1 cellular context compared by ENCODE assay signal in genomic region chr1:27394282-27394658, GRCh38.
TF ChIP-seq lines count a peak whose summit lies in the region.

No MANE protein-coding gene starts in this region.

TF ChIP-seq in IMR-90, 13 proteins besides CTCF, POLR2A, EP300 and RAD21:
- TF ChIP-seq NFE2L2 (IDR thresholded peaks at IDR 0.05; ENCODE audit: low read depth, low read length): no peak
- TF ChIP-seq RFX5 (IDR thresholded peaks at IDR 0.05; ENCODE audit: low read depth, low read length): no peak
- no peak for TF ChIP-seq BHLHE40 (IDR thresholded peaks at IDR 0.05; ENCODE audit: low read depth, low read length)
- TF ChIP-seq MAZ (IDR thresholded peaks at IDR 0.05; ENCODE audit: borderline replicate concordance, low read depth, low read length): no peak
- TF ChIP-seq, protein P1, sequence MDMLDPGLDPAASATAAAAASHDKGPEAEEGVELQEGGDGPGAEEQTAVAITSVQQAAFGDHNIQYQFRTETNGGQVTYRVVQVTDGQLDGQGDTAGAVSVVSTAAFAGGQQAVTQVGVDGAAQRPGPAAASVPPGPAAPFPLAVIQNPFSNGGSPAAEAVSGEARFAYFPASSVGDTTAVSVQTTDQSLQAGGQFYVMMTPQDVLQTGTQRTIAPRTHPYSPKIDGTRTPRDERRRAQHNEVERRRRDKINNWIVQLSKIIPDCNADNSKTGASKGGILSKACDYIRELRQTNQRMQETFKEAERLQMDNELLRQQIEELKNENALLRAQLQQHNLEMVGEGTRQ (IDR thresholded peaks at IDR 0.05; ENCODE audit: low read depth, low read length): no peak
- no peak for TF ChIP-seq SMC3 (IDR thresholded peaks at IDR 0.05; ENCODE audit: low read depth, low read length)
- TF ChIP-seq CEBPB (IDR thresholded peaks at IDR 0.05; ENCODE audit: low read depth, low read length): no peak
- TF ChIP-seq MXI1 (IDR thresholded peaks at IDR 0.05; ENCODE audit: borderline replicate concordance, low read depth, low read length): no peak
- no peak for TF ChIP-seq CHD1 (IDR thresholded peaks at IDR 0.05; ENCODE audit: low read depth, low read length)
- no peak for TF ChIP-seq ELK1 (IDR thresholded peaks at IDR 0.05; ENCODE audit: borderline replicate concordance, low read depth, low read length)
- TF ChIP-seq MAFK (IDR thresholded peaks at IDR 0.05; ENCODE audit: low read depth, low read length): no peak
- TF ChIP-seq RCOR1 (IDR thresholded peaks at IDR 0.05; ENCODE audit: insufficient replicate concordance, low read length): no peak
- no peak for TF ChIP-seq FOS (IDR thresholded peaks at IDR 0.05; ENCODE audit: low read depth, low read length)
